17 cellular contexts compared by ENCODE assay signal in genomic region chr9:93678199-93679019, GRCh38.
DNase-seq lines count a peak whose midpoint lies in the region; ATAC-seq and TF ChIP-seq lines count a peak whose summit lies in the region.
"Had no signal": no experiment of that assay in that cellular context is flagged by ENCODE, and none has a peak within 500 bp of the region (broad histone marks: within the 10 kb centered on the region; RNA-seq: fewer than 3 reads in every experiment).

No MANE protein-coding gene starts in this region.

- ATAC-seq in left ventricle myocardium superior, result no peak
- ATAC-seq in HG02852 (IDR thresholded peaks at IDR 0.05; ENCODE audit: unreplicated experiment), result no peak
- no peak for ATAC-seq in GM19023 (IDR thresholded peaks at IDR 0.05; ENCODE audit: unreplicated experiment)
- no peak for ATAC-seq in HG02885 (IDR thresholded peaks at IDR 0.05; ENCODE audit: poor library complexity, unreplicated experiment)
- ATAC-seq: naive thymus-derived CD4-positive, alpha-beta T cell had no signal

- TF ChIP-seq POLR2A in spleen (IDR thresholded peaks at IDR 0.05), result no peak

- H3K4me3 ChIP-seq in spleen, result no peak overlapping the region
- H3K4me3 ChIP-seq: transverse colon had no signal

- H3K27me3 ChIP-seq in spleen (replicated peaks in 1 of 7), result peaks cover 0 to 4% (median 0%) of the 10 kb centered on the region in 7 donors
- H3K27me3 ChIP-seq: transverse colon had no signal

- no peaks in the 10 kb centered on the region for H3K9me3 ChIP-seq in spleen
- H3K9me3 ChIP-seq: Caco-2, transverse colon had no signal

- H3K36me3 Mint-ChIP-seq in activated CD4-positive, alpha-beta T cell treated with anti-CD3 and anti-CD28 coated beads, Interleukin-2, amount 10 ng/mL, durations not matched to agents 7 days and 5 days (ENCODE audit: low read depth), result no peaks in the 10 kb centered on the region
- H3K36me3 Mint-ChIP-seq in activated CD4-positive, alpha-beta memory T cell treated with anti-CD3 and anti-CD28 coated beads for 36 hours, result peaks cover 12% of the 10 kb centered on the region

- TF ChIP-seq CTCF in spleen (IDR thresholded peaks at IDR 0.05 in 8 of 11, conservative IDR thresholded peaks at IDR 0.05 in 3 of 11), result no peak

- H3K27ac ChIP-seq in spleen, result no peak overlapping the region
- H3K27ac ChIP-seq: transverse colon had no signal

- intact Hi-C loops in activated CD4-positive, alpha-beta memory T cell treated with anti-CD3 and anti-CD28 coated beads for 36 hours (cut with micrococcal nuclease), result no loop called here
- intact Hi-C loops in left ventricle myocardium superior (cut with micrococcal nuclease) (no loop called here), spleen (cut with DNase I; ENCODE audit: low total_unique reads) (no loop called here)

- H3K27ac Mint-ChIP-seq in activated CD4-positive, alpha-beta T cell treated with anti-CD3 and anti-CD28 coated beads, Interleukin-2, amount 10 ng/mL, durations not matched to agents 7 days and 5 days, result no peak overlapping the region
- H3K27ac Mint-ChIP-seq in activated CD4-positive, alpha-beta memory T cell treated with anti-CD3 and anti-CD28 coated beads for 36 hours, result no peak overlapping the region

- no peaks in the 10 kb centered on the region for H3K4me1 Mint-ChIP-seq in activated CD4-positive, alpha-beta T cell treated with anti-CD3 and anti-CD28 coated beads, Interleukin-2, amount 10 ng/mL, durations not matched to agents 7 days and 5 days
- no peaks in the 10 kb centered on the region for H3K4me1 Mint-ChIP-seq in activated CD4-positive, alpha-beta memory T cell treated with anti-CD3 and anti-CD28 coated beads for 36 hours (ENCODE audit: low read depth)

- H3K4me1 ChIP-seq in spleen, result peaks cover 0 to 20% (median 2%) of the 10 kb centered on the region in 6 donors
- H3K4me1 ChIP-seq: Caco-2 had no signal

- CTCF ChIA-PET in activated CD4-positive, alpha-beta T cell treated with anti-CD3 and anti-CD28 coated beads, Interleukin-2, amount 10 ng/mL, durations not matched to agents 7 days and 5 days (lab: Charles Lee), result no interaction called here
- CTCF ChIA-PET in activated CD4-positive, alpha-beta memory T cell treated with anti-CD3 and anti-CD28 coated beads for 36 hours (lab: Charles Lee), result no interaction called here

- H3K27me3 Mint-ChIP-seq in activated CD4-positive, alpha-beta T cell treated with anti-CD3 and anti-CD28 coated beads, Interleukin-2, amount 10 ng/mL, durations not matched to agents 7 days and 5 days, result no peaks in the 10 kb centered on the region
- no peaks in the 10 kb centered on the region for H3K27me3 Mint-ChIP-seq in activated CD4-positive, alpha-beta memory T cell treated with anti-CD3 and anti-CD28 coated beads for 36 hours
- H3K27me3 Mint-ChIP-seq: naive thymus-derived CD4-positive, alpha-beta T cell had no signal

- H3K9me3 Mint-ChIP-seq in activated CD4-positive, alpha-beta T cell treated with anti-CD3 and anti-CD28 coated beads, Interleukin-2, amount 10 ng/mL, durations not matched to agents 7 days and 5 days, result no peaks in the 10 kb centered on the region
- no peaks in the 10 kb centered on the region for H3K9me3 Mint-ChIP-seq in activated CD4-positive, alpha-beta memory T cell treated with anti-CD3 and anti-CD28 coated beads for 36 hours
- H3K9me3 Mint-ChIP-seq: naive thymus-derived CD4-positive, alpha-beta T cell had no signal

- POLR2A ChIA-PET in activated CD4-positive, alpha-beta T cell treated with anti-CD3 and anti-CD28 coated beads, Interleukin-2, amount 10 ng/mL, durations not matched to agents 7 days and 5 days (lab: Charles Lee), result no interaction called here
- POLR2A ChIA-PET in activated CD4-positive, alpha-beta memory T cell treated with anti-CD3 and anti-CD28 coated beads for 36 hours (lab: Charles Lee), result no interaction called here

- H3K4me3 Mint-ChIP-seq in activated CD4-positive, alpha-beta T cell treated with anti-CD3 and anti-CD28 coated beads, Interleukin-2, amount 10 ng/mL, durations not matched to agents 7 days and 5 days, result no peak overlapping the region
- no peak overlapping the region for H3K4me3 Mint-ChIP-seq in activated CD4-positive, alpha-beta memory T cell treated with anti-CD3 and anti-CD28 coated beads for 36 hours
- H3K4me3 Mint-ChIP-seq: naive thymus-derived CD4-positive, alpha-beta T cell had no signal

- peaks cover 0 to 63% (median 51%) of the 10 kb centered on the region in 6 donors for H3K36me3 ChIP-seq in spleen

- DNase-seq in activated CD4-positive, alpha-beta T cell treated with anti-CD3 and anti-CD28 coated beads, Interleukin-2, amount 10 ng/mL, durations not matched to agents 7 days and 5 days, result peak; percentile 2
- no peak for DNase-seq in activated CD4-positive, alpha-beta T cell treated with anti-CD3 and anti-CD28 coated beads for 4 hours
- peak; percentile 5 for DNase-seq in activated CD4-positive, alpha-beta memory T cell treated with anti-CD3 and anti-CD28 coated beads for 36 hours
- DNase-seq in left ventricle myocardium superior (peak; percentile 9), spleen (peak; percentile 65)
- DNase-seq: activated CD4-positive, alpha-beta T cell treated with anti-CD3 and anti-CD28 coated beads, Interleukin-2, amount 50 U/mL, for 1 hour; foreskin fibroblast; Kasumi-1; NCI-H2081; NK-92 treated with Interleukin-12 subunit alpha and Interleukin-12 subunit beta, amount 100 ng/mL, for 24 hours; small intestine; transverse colon had no signal

- 86 to 91% (median 87%) methylated on average over 17 of the region's 17 CpGs for WGBS in spleen, 5 donors

Comparison
In these comparisons a context has a peak if more than half of its experiments do, and no peak if none do; other contexts are left out.
1. DNase-seq: peak in activated CD4-positive, alpha-beta T cell treated with anti-CD3 and anti-CD28 coated beads, Interleukin-2, amount 10 ng/mL, durations not matched to agents 7 days and 5 days (single experiment), activated CD4-positive, alpha-beta memory T cell treated with anti-CD3 and anti-CD28 coated beads for 36 hours (single experiment), left ventricle myocardium superior (single experiment) and spleen (single experiment); none in activated CD4-positive, alpha-beta T cell treated with anti-CD3 and anti-CD28 coated beads for 4 hours (0 of 2).